Comparison of ENCODE assay signal across 8 cellular contexts in the genomic region with DNA sequence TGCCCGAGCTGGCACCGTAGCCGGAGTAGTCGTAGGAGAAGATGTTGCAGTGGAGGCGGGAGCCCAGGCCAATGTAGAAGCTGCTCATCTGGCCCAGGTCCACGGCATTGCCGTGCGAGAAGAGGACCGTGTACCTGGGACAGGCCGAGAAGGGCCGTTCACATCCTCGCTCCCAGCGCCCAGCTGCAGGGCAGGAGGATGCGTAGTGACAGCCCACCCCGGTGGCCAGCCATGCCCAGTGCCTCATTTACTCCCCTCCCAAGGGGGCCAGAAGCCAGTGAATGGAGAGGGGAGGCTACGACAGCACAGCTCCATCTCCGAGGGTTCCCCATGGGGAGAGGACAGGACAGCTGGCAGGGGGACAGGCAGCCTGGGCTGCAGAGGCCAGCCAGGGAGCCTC. TPM values are rescaled to one million over a fixed set of nuclear protein-coding genes. Genes with fewer than 3 reads are reported as not detected.
A peak's percentile ranks its signal among the peaks of the same experiment; 100 is the strongest.
DNase-seq lines count a peak whose midpoint lies in the region; ATAC-seq and TF ChIP-seq lines count a peak whose summit lies in the region.
"Not testable (repeated sequence)": the region's sequence is repeated elsewhere in the genome, so short reads cannot be mapped to it uniquely, and the experiment has no call there.

No MANE protein-coding gene starts in this region.

- H3K27me3 Mint-ChIP-seq in activated T-cell treated with anti-CD3 and anti-CD28 coated beads, Interleukin-2, amount 50 U/mL, for 24 hours, result not testable (repeated sequence)
- H3K27me3 Mint-ChIP-seq in endothelial cell (ENCODE audit: unreplicated experiment), result peaks cover 42% of the 10 kb centered on the region

- H4K20me1 ChIP-seq in BLaER1, result peaks cover 51% of the 10 kb centered on the region
- H4K20me1 ChIP-seq in Karpas-422 (ENCODE audit: insufficient read depth, low read depth, low read length), result peaks cover 28% of the 10 kb centered on the region
- H4K20me1 ChIP-seq in osteoblast (ENCODE audit: insufficient read depth, low read length), result peaks cover 45% of the 10 kb centered on the region

- H3K4me3 Mint-ChIP-seq in activated T-cell treated with anti-CD3 and anti-CD28 coated beads, Interleukin-2, amount 50 U/mL, for 24 hours, result peak overlapping the region; percentile 68
- H3K4me3 Mint-ChIP-seq in endothelial cell (ENCODE audit: unreplicated experiment), result not testable (repeated sequence)

- H3K27ac ChIP-seq in BLaER1, result peak overlapping the region; percentile 41; the same call in 1 of the 2 replicates
- H3K27ac ChIP-seq in Karpas-422 (ENCODE audit: low read length); osteoblast (ENCODE audit: low read depth, low read length): not testable (repeated sequence)
- H3K27ac ChIP-seq in caudate nucleus (ENCODE audit: low read depth, low read length), result peak overlapping the region; percentile 70
- peak overlapping the region; percentile 90 for H3K27ac ChIP-seq in lower lobe of right lung
- peak overlapping the region in 3 of 4 donors; percentile 47 to 93 (median 79) for H3K27ac ChIP-seq in upper lobe of left lung

- whole genome bisulfite sequencing in upper lobe of left lung, 2 donors, result 86 to 90% methylated on average over 15 to 17 of the region's 17 CpGs

- H3K4me1 ChIP-seq in BLaER1, result peaks cover 55% of the 10 kb centered on the region
- H3K4me1 ChIP-seq in Karpas-422 (ENCODE audit: low read length), result peaks cover 28% of the 10 kb centered on the region
- H3K4me1 ChIP-seq in lower lobe of right lung, result peaks cover 54% of the 10 kb centered on the region
- peaks cover 19% of the 10 kb centered on the region for H3K4me1 ChIP-seq in osteoblast (ENCODE audit: insufficient read depth, low read length)
- peaks cover 46 to 64% (median 50%) of the 10 kb centered on the region in 4 donors for H3K4me1 ChIP-seq in upper lobe of left lung

- H3K79me2 ChIP-seq in Karpas-422 (ENCODE audit: low read length) (peaks cover 49% of the 10 kb centered on the region), osteoblast (ENCODE audit: insufficient read depth, low read length) (peaks cover 61% of the 10 kb centered on the region)

- peaks cover 12% of the 10 kb centered on the region for H3K36me3 ChIP-seq in BLaER1
- not testable (repeated sequence) for H3K36me3 ChIP-seq in Karpas-422 (ENCODE audit: insufficient read depth, low read length); osteoblast (ENCODE audit: insufficient read depth, low read length)
- peaks cover 22% of the 10 kb centered on the region for H3K36me3 ChIP-seq in lower lobe of right lung
- H3K36me3 ChIP-seq in upper lobe of left lung, result peaks cover 0 to 19% (median 5%) of the 10 kb centered on the region in 4 donors

- not testable (repeated sequence) for H3K4me3 ChIP-seq in BLaER1; Karpas-422 (ENCODE audit: low read length); lower lobe of right lung; osteoblast (ENCODE audit: insufficient read depth, low read length)
- peak overlapping the region in 1 of 4 donors; percentile 96 for H3K4me3 ChIP-seq in upper lobe of left lung

- H3K9ac ChIP-seq in BLaER1, result peak overlapping the region; percentile 34; the same call in 1 of the 2 replicates
- not testable (repeated sequence) for H3K9ac ChIP-seq in Karpas-422 (ENCODE audit: low read length)

- H2AFZ ChIP-seq in Karpas-422 (ENCODE audit: low read length); osteoblast (ENCODE audit: low read length): not testable (repeated sequence)

- TF ChIP-seq EP300 in upper lobe of left lung (IDR thresholded peaks at IDR 0.05), result not testable (repeated sequence)

- TF ChIP-seq CTCF in endothelial cell (IDR thresholded peaks at IDR 0.05; ENCODE audit: unreplicated experiment); lower lobe of right lung (IDR thresholded peaks at IDR 0.05); osteoblast (IDR thresholded peaks at IDR 0.05; ENCODE audit: extremely low read depth, low read depth, low read length); upper lobe of left lung (IDR thresholded peaks at IDR 0.05): not testable (repeated sequence)

- ATAC-seq in lower lobe of right lung; upper lobe of left lung (ENCODE audit: low FRiP score in 2 of 2): not testable (repeated sequence)

- DNase-seq in Karpas-422, result peak; percentile 14
- DNase-seq in activated T-cell treated with anti-CD3 and anti-CD28 coated beads, Interleukin-2, amount 50 U/mL, for 24 hours; caudate nucleus (lab: John Stamatoyannopoulos, UW); endothelial cell (ENCODE audit: low spot score); lower lobe of right lung; upper lobe of left lung: not testable (repeated sequence)
- peak; percentile 69 for DNase-seq in osteoblast (ENCODE audit: insufficient read length, low spot score, missing footprints)

- not testable (repeated sequence) for H3K9me3 ChIP-seq in BLaER1; Karpas-422 (ENCODE audit: low read length); lower lobe of right lung; osteoblast (ENCODE audit: low read depth, low read length); upper lobe of left lung

- H3K4me2 ChIP-seq in BLaER1, result peak overlapping the region; percentile 39
- H3K4me2 ChIP-seq in Karpas-422 (ENCODE audit: low read depth, low read length, poor library complexity, severe bottlenecking); osteoblast (ENCODE audit: insufficient read depth, low read length): not testable (repeated sequence)

- not testable (repeated sequence) for H3K9me3 Mint-ChIP-seq in activated T-cell treated with anti-CD3 and anti-CD28 coated beads, Interleukin-2, amount 50 U/mL, for 24 hours; endothelial cell (ENCODE audit: unreplicated experiment)

- peaks cover 63% of the 10 kb centered on the region for H3K36me3 Mint-ChIP-seq in activated T-cell treated with anti-CD3 and anti-CD28 coated beads, Interleukin-2, amount 50 U/mL, for 24 hours (ENCODE audit: low read depth)
- peaks cover 19% of the 10 kb centered on the region for H3K36me3 Mint-ChIP-seq in endothelial cell (ENCODE audit: low read depth, unreplicated experiment)

- H3K9me2 ChIP-seq in Karpas-422 (replicated peaks; ENCODE audit: insufficient read depth, low read length), result not testable (repeated sequence)

- H3K4me1 Mint-ChIP-seq in activated T-cell treated with anti-CD3 and anti-CD28 coated beads, Interleukin-2, amount 50 U/mL, for 24 hours (ENCODE audit: low read depth), result peaks cover 40% of the 10 kb centered on the region
- H3K4me1 Mint-ChIP-seq in endothelial cell (ENCODE audit: unreplicated experiment), result peaks cover 30% of the 10 kb centered on the region

- intact Hi-C loops in lower lobe of right lung (cut with DNase I), result not testable (repeated sequence)

- H3K27ac Mint-ChIP-seq in activated T-cell treated with anti-CD3 and anti-CD28 coated beads, Interleukin-2, amount 50 U/mL, for 24 hours, result peak overlapping the region; percentile 59
- H3K27ac Mint-ChIP-seq in endothelial cell (ENCODE audit: unreplicated experiment), result peak overlapping the region; percentile 57

- not testable (repeated sequence) for TF ChIP-seq POLR2A in upper lobe of left lung (IDR thresholded peaks at IDR 0.05)

- H3K27me3 ChIP-seq in BLaER1; Karpas-422 (ENCODE audit: low read length); lower lobe of right lung (ENCODE audit: low read depth); osteoblast (ENCODE audit: insufficient read depth, low read length); upper lobe of left lung: not testable (repeated sequence)

RNA-seq across cellular contexts. Expression of a gene that starts 5.3 kb away (rescaled TPM):
- 52.5 and 110 TPM in 2 replicates for total RNA-seq in Karpas-422 (2014; rRNA removed; shearing (Covaris generic); ENCODE audit: low replicate concordance)
- total RNA-seq in endothelial cell (ENCODE audit: unreplicated experiment), result 283 TPM
- total RNA-seq in lower lobe of right lung, result 76.4 TPM
- 49.5 and 52.5 TPM in 2 replicates for total RNA-seq in osteoblast
- total RNA-seq in upper lobe of left lung, result 100 to 1,000 TPM in 4 of 6 donors, 10 to 100 TPM in 2; 63.4 to 143 (median 108) TPM

RNA-seq across cellular contexts. Expression of a gene that starts 16.6 kb away (rescaled TPM):
- 12.8 and 13.2 TPM in 2 replicates for total RNA-seq in Karpas-422 (2014; rRNA removed; shearing (Covaris generic); ENCODE audit: low replicate concordance)
- total RNA-seq in endothelial cell (ENCODE audit: unreplicated experiment) (19.9 TPM), lower lobe of right lung (22.2 TPM), osteoblast (6.9 and 11.5 TPM in 2 replicates), upper lobe of left lung (10 to 100 TPM in 4 of 6 donors, 1 to 10 TPM in 2; 6.9 to 39.9 (median 16.4) TPM)

RNA-seq across cellular contexts. Expression of a gene that starts 25.2 kb away (rescaled TPM):
- total RNA-seq in Karpas-422 (2014; rRNA removed; shearing (Covaris generic); ENCODE audit: low replicate concordance), result 1.2 and 5.2 TPM in 2 replicates
- 10.5 TPM for total RNA-seq in endothelial cell (ENCODE audit: unreplicated experiment)
- 6.2 TPM for total RNA-seq in lower lobe of right lung
- 3.3 and 3.8 TPM in 2 replicates for total RNA-seq in osteoblast
- 10 to 100 TPM in 4 of 6 donors, 1 to 10 TPM in 2; 6.1 to 25.1 (median 12.0) TPM for total RNA-seq in upper lobe of left lung

RNA-seq across cellular contexts. Expression of a gene that starts 25.2 kb away (rescaled TPM):
- 18.4 and 23.8 TPM in 2 replicates for total RNA-seq in Karpas-422 (2014; rRNA removed; shearing (Covaris generic); ENCODE audit: low replicate concordance)
- total RNA-seq in endothelial cell (ENCODE audit: unreplicated experiment) (71.8 TPM), lower lobe of right lung (65.0 TPM), osteoblast (55.7 and 70.6 TPM in 2 replicates), upper lobe of left lung (100 to 1,000 TPM in 1 of 6 donors, 10 to 100 TPM in 5; 52.0 to 117 (median 75.3) TPM)

RNA-seq across cellular contexts. Expression of a gene that starts 31.7 kb away (rescaled TPM):
- total RNA-seq in Karpas-422 (2014; rRNA removed; shearing (Covaris generic); ENCODE audit: low replicate concordance), result 15.7 and 16.3 TPM in 2 replicates
- total RNA-seq in endothelial cell (ENCODE audit: unreplicated experiment), result 48.1 TPM
- total RNA-seq in lower lobe of right lung, result 29.1 TPM
- 8.5 and 9.4 TPM in 2 replicates for total RNA-seq in osteoblast
- 100 to 1,000 TPM in 1 of 6 donors, 10 to 100 TPM in 5; 17.0 to 106 (median 38.8) TPM for total RNA-seq in upper lobe of left lung
